In the genomic region with DNA sequence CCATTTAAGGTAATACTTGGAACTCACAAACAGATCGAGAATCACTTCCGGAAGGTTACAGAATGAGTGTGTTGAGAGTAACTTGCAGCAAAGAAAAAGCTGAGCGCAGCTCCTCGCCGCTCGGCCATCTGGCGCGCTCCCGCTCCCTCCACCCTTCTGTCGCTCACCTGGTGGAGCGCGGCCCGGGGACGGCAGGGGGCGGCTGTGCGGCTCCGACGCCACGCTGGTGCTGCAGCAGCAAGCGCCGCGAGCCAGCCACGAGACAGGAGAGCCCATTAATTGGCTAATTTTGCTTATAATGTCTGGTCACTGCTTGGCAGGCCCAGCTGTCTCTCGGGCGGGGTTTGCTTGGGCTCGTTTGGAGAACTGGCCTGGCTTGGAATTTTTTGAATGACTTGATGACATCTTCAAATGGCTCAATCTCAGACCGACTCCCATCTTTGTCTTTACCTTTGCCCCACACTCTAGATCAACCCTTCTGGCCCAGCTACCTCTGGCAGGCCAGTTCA, we compare ENCODE assay signal across 8 cellular contexts.
A peak's percentile ranks its signal among the peaks of the same experiment; 100 is the strongest.
DNase-seq lines count a peak whose midpoint lies in the region; ATAC-seq and TF ChIP-seq lines count a peak whose summit lies in the region.

No MANE protein-coding gene starts in this region.

- intact Hi-C loops in tibial artery (cut with DNase I; ENCODE audit: low total_unique reads) = no loop called here
- intact Hi-C loops in uterus (cut with DNase I; ENCODE audit: low total_unique reads) = no loop called here

- in situ Hi-C loops in astrocyte of the spinal cord (cut with HindIII; ENCODE audit: low sequenced_read_pairs) = no loop called here

- peak; percentile 65 for ATAC-seq in GM19372 (IDR thresholded peaks at IDR 0.05; ENCODE audit: low read depth, unreplicated experiment)
- no peak for ATAC-seq in GM19452 (IDR thresholded peaks at IDR 0.05; ENCODE audit: unreplicated experiment)

- H3K27me3 ChIP-seq in tibial artery (no peaks in the 10 kb centered on the region), uterus (no peaks in the 10 kb centered on the region)

- H3K9me3 ChIP-seq in tibial artery (no peaks in the 10 kb centered on the region), uterus (no peaks in the 10 kb centered on the region)

- no peaks in the 10 kb centered on the region for H3K36me3 ChIP-seq in tibial artery
- no peaks in the 10 kb centered on the region for H3K36me3 ChIP-seq in uterus

- TF ChIP-seq CTCF in astrocyte of the spinal cord (IDR thresholded peaks at IDR 0.05; ENCODE audit: low read depth, low read length) = peak; percentile 44
- TF ChIP-seq CTCF in tibial artery (IDR thresholded peaks at IDR 0.05) = peak in 1 of 2 experiments; percentile 11
- peak in 2 of 4 experiments; percentile 12 to 38 for TF ChIP-seq CTCF in uterus (IDR thresholded peaks at IDR 0.05)

- TF ChIP-seq POLR2A in uterus (IDR thresholded peaks at IDR 0.05) = no peak

- H3K27ac ChIP-seq in tibial artery = no peak overlapping the region
- H3K27ac ChIP-seq in uterus = peak overlapping the region in 1 of 2 donors; percentile 72

- no peak overlapping the region for H3K4me3 ChIP-seq in astrocyte of the spinal cord (ENCODE audit: low read depth, low read length)
- H3K4me3 ChIP-seq in tibial artery = peak overlapping the region; percentile 15 to 24
- H3K4me3 ChIP-seq in uterus = no peak overlapping the region

- H3K4me1 ChIP-seq in tibial artery (peaks cover 0 to 7% (median 3%) of the 10 kb centered on the region in 4 donors), uterus (no peaks in the 10 kb centered on the region)

- DNase-seq in Ammon's horn (ENCODE audit: low spot score) = peak; percentile 23
- DNase-seq in NCI-H1092 (lab: John Stamatoyannopoulos, UW) = peak; percentile 53
- no peak for DNase-seq in astrocyte of the spinal cord (ENCODE audit: low read depth, low spot score)
- DNase-seq in lung microvascular endothelial cell (ENCODE audit: low read depth in 2 of 2) = peak; percentile 40 to 48
- peak in 1 of 2 donors; percentile 36 for DNase-seq in tibial artery
- DNase-seq in uterus = no peak

Comparison
In these comparisons a context has a peak if more than half of its experiments do, and no peak if none do; other contexts are left out.
1. DNase-seq: peak in Ammon's horn (single experiment), NCI-H1092 (single experiment) and lung microvascular endothelial cell (2 of 2); none in astrocyte of the spinal cord (single experiment) and uterus (0 of 2).
2. H3K4me3 ChIP-seq: peak in tibial artery (2 of 2); none in astrocyte of the spinal cord (single experiment) and uterus (0 of 2).